26 cellular contexts compared by ENCODE assay signal in the genomic region with DNA sequence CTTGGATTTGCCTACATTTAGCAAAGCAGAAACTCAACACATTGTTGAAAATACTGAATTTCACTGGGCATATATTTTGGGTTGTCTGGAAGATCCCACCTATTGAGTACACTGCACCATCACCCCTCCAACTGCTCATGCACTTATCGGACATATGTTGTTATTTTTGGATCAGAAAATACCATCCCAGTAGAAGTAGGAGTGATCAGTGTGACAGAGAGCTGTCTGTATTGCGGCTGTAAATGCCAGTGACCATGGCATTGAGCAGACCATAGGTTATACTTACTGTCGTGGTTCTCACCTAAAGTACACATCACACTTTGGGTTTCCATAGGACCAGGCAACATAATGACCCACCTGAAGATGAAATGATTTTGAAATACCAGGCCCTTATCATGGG.
"Had no signal": no experiment of that assay in that cellular context is flagged by ENCODE, and none has a peak within 500 bp of the region (broad histone marks: within the 10 kb centered on the region; RNA-seq: fewer than 3 reads in every experiment).

No MANE protein-coding gene starts in this region.

- H3K27me3 ChIP-seq: ovary, right lobe of liver, tibial nerve, uterus had no signal

- H3K4me3 ChIP-seq: lower lobe of right lung, ovary, right lobe of liver, smooth muscle cell, tibial nerve, uterus had no signal

- DNase-seq: head of caudate nucleus; hypothalamus; immature natural killer cell; kidney; lower lobe of right lung; mesenchymal stem cell; naive B cell; natural killer cell; nephron progenitor cell; ovary; retina; right lobe of liver; stimulated activated CD4-positive, alpha-beta T cell treated with anti-CD3 and anti-CD28 coated beads, Interleukin-1b, Interleukin-23, amount 100 ng/mL, for 48 hours; stimulated activated CD4-positive, alpha-beta T cell treated with anti-CD3 and anti-CD28 coated beads, Interleukin-2, amount 100 ng/mL, for 48 hours; stimulated activated CD4-positive, alpha-beta T cell treated with anti-CD3 and anti-CD28 coated beads, Interleukin-4, amount 100 ng/mL, for 4 hours; stimulated activated CD8-positive, alpha-beta memory T cell treated with anti-CD3 and anti-CD28 coated beads, Interleukin-4, amount 100 ng/mL, for 48 hours; stimulated activated naive CD4-positive, alpha-beta T cell treated with Interleukin-2 at 50 U/mL for 16 hours; stimulated activated naive CD8-positive, alpha-beta T cell treated with anti-CD3 and anti-CD28 coated beads, Interleukin-15, amount 100 ng/mL, for 72 hours; substantia nigra; uterus had no signal

- H3K4me1 Mint-ChIP-seq: naive B cell; stimulated activated memory B cell treated with anti-CD40 and anti-IgM and Interleukin-4, amounts not matched to agents 10 μg/mL and 1 μg/mL and 100 μg/mL, for 72 hours; stimulated activated naive CD8-positive, alpha-beta T cell treated with anti-CD3 and anti-CD28 coated beads, Interleukin-15, amount 100 ng/mL, for 72 hours had no signal

- H3K36me3 Mint-ChIP-seq: naive B cell; natural killer cell; stimulated activated memory B cell treated with anti-CD40 and anti-IgM and Interleukin-4, amounts not matched to agents 10 μg/mL and 1 μg/mL and 100 μg/mL, for 72 hours; type B pancreatic cell had no signal

- H3K27ac ChIP-seq: lower lobe of right lung, ovary, right lobe of liver, uterus had no signal

- H3K36me3 ChIP-seq: lower lobe of right lung, ovary, right lobe of liver, tibial nerve, uterus had no signal

- H3K27me3 Mint-ChIP-seq: type B pancreatic cell had no signal

- ATAC-seq: lower lobe of right lung; natural killer cell; right lobe of liver; stimulated activated memory B cell treated with anti-CD40 and anti-IgM and Interleukin-4, amounts not matched to agents 10 μg/mL and 1 μg/mL and 100 μg/mL, for 72 hours; stimulated activated naive CD8-positive, alpha-beta T cell treated with anti-CD3 and anti-CD28 coated beads, Interleukin-15, amount 100 ng/mL, for 72 hours had no signal

- H3K9me3 ChIP-seq: lower lobe of right lung, ovary, right lobe of liver, tibial nerve, uterus had no signal

- H3K4me1 ChIP-seq: lower lobe of right lung, right lobe of liver, tibial nerve, uterus had no signal

- FAIRE-seq: islet of Langerhans, kidney had no signal

- H3K27ac Mint-ChIP-seq: immature natural killer cell; naive B cell; natural killer cell; nephron progenitor cell; progenitor cell of endocrine pancreas; stimulated activated memory B cell treated with anti-CD40 and anti-IgM and Interleukin-4, amounts not matched to agents 10 μg/mL and 1 μg/mL and 100 μg/mL, for 72 hours; stimulated activated naive CD8-positive, alpha-beta T cell treated with anti-CD3 and anti-CD28 coated beads, Interleukin-15, amount 100 ng/mL, for 72 hours; type B pancreatic cell had no signal

- H3K9me3 Mint-ChIP-seq: nephron progenitor cell; stimulated activated memory B cell treated with anti-CD40 and anti-IgM and Interleukin-4, amounts not matched to agents 10 μg/mL and 1 μg/mL and 100 μg/mL, for 72 hours had no signal

- H3K4me3 Mint-ChIP-seq: immature natural killer cell; naive B cell; natural killer cell; nephron progenitor cell; stimulated activated memory B cell treated with anti-CD40 and anti-IgM and Interleukin-4, amounts not matched to agents 10 μg/mL and 1 μg/mL and 100 μg/mL, for 72 hours; stimulated activated naive CD8-positive, alpha-beta T cell treated with anti-CD3 and anti-CD28 coated beads, Interleukin-15, amount 100 ng/mL, for 72 hours; type B pancreatic cell had no signal
